In genomic region chr21:16502273-16502672, GRCh38 we compare ENCODE assay signal across 25 cellular contexts.
"Had no signal": no experiment of that assay in that cellular context is flagged by ENCODE, and none has a peak within 500 bp of the region (broad histone marks: within the 10 kb centered on the region; RNA-seq: fewer than 3 reads in every experiment).

No MANE protein-coding gene starts in this region.

- H3K27ac Mint-ChIP-seq: activated CD4-positive, alpha-beta memory T cell treated with anti-CD3 and anti-CD28 coated beads for 36 hours; activated CD4-positive, alpha-beta T cell treated with anti-CD3 and anti-CD28 coated beads, Interleukin-2, amount 10 ng/mL, durations not matched to agents 7 days and 5 days; activated naive CD4-positive, alpha-beta T cell treated with anti-CD3 and anti-CD28 coated beads, Interleukin-2, amount 10 ng/mL, durations not matched to agents 7 days and 5 days; activated naive CD8-positive, alpha-beta T cell treated with anti-CD3 and anti-CD28 coated beads for 36 hours; activated T-helper 17 cell treated with anti-CD3 and anti-CD28 coated beads, Interleukin-2, amount 50 U/mL, for 72 hours; T-helper 17 cell had no signal

- DNase-seq: activated CD4-positive, alpha-beta memory T cell treated with anti-CD3 and anti-CD28 coated beads for 36 hours; activated CD4-positive, alpha-beta T cell treated with anti-CD3 and anti-CD28 coated beads, Interleukin-2, amount 10 ng/mL, durations not matched to agents 7 days and 5 days; activated CD4-positive, CD25-positive, alpha-beta regulatory T cell; activated CD8-positive, alpha-beta memory T cell treated with anti-CD3 and anti-CD28 coated beads for 24 hours; activated gamma-delta T cell; activated naive CD4-positive, alpha-beta T cell treated with anti-CD3 and anti-CD28 coated beads, Interleukin-2, amount 10 ng/mL, durations not matched to agents 7 days and 5 days; activated naive CD8-positive, alpha-beta T cell treated with anti-CD3 and anti-CD28 coated beads for 36 hours; activated T-cell treated with anti-CD3 and anti-CD28 coated beads for 4 hours; activated T-cell treated with anti-CD3 and anti-CD28 coated beads, Interleukin-2, amount 50 U/mL, for 48 hours; cerebellar nuclear complex; KG1; NCI-H1105 treated with DMSO at 0.1 percent for 48 hours; NCI-H1436 treated with DMSO at 0.1 percent for 48 hours; NCI-H187; NCI-H2081; NCI-H510A treated with DMSO at 0.1 percent for 48 hours; OCI-M1; Peyer's patch; SHP77 treated with DMSO at 0.1 percent for 48 hours; T-helper 17 cell; T-helper 9 cell had no signal

- H3K4me1 Mint-ChIP-seq: activated CD4-positive, alpha-beta T cell treated with anti-CD3 and anti-CD28 coated beads, Interleukin-2, amount 10 ng/mL, durations not matched to agents 7 days and 5 days; activated naive CD4-positive, alpha-beta T cell treated with anti-CD3 and anti-CD28 coated beads, Interleukin-2, amount 10 ng/mL, durations not matched to agents 7 days and 5 days; activated naive CD8-positive, alpha-beta T cell treated with anti-CD3 and anti-CD28 coated beads for 36 hours; activated T-helper 17 cell treated with anti-CD3 and anti-CD28 coated beads, Interleukin-2, amount 50 U/mL, for 72 hours; T-helper 17 cell had no signal

- FAIRE-seq: colon, TTC549 had no signal

- H3K27me3 ChIP-seq: Peyer's patch had no signal

- H3K36me3 Mint-ChIP-seq: activated CD4-positive, alpha-beta memory T cell treated with anti-CD3 and anti-CD28 coated beads for 36 hours; activated naive CD4-positive, alpha-beta T cell treated with anti-CD3 and anti-CD28 coated beads, Interleukin-2, amount 10 ng/mL, durations not matched to agents 7 days and 5 days; activated naive CD8-positive, alpha-beta T cell treated with anti-CD3 and anti-CD28 coated beads for 36 hours had no signal

- ATAC-seq: activated T-helper 17 cell treated with anti-CD3 and anti-CD28 coated beads, Interleukin-2, amount 50 U/mL, for 72 hours; T-helper 17 cell had no signal

- H3K4me3 Mint-ChIP-seq: activated CD4-positive, alpha-beta memory T cell treated with anti-CD3 and anti-CD28 coated beads for 36 hours; activated CD4-positive, alpha-beta T cell treated with anti-CD3 and anti-CD28 coated beads, Interleukin-2, amount 10 ng/mL, durations not matched to agents 7 days and 5 days; activated naive CD4-positive, alpha-beta T cell treated with anti-CD3 and anti-CD28 coated beads, Interleukin-2, amount 10 ng/mL, durations not matched to agents 7 days and 5 days; activated naive CD8-positive, alpha-beta T cell treated with anti-CD3 and anti-CD28 coated beads for 36 hours; activated T-helper 17 cell treated with anti-CD3 and anti-CD28 coated beads, Interleukin-2, amount 50 U/mL, for 72 hours; T-helper 17 cell had no signal

- H3K4me1 ChIP-seq: Peyer's patch had no signal

- H3K4me3 ChIP-seq: Peyer's patch had no signal

- H3K27ac ChIP-seq: Peyer's patch, VCaP had no signal

- H3K27me3 Mint-ChIP-seq: activated CD4-positive, alpha-beta memory T cell treated with anti-CD3 and anti-CD28 coated beads for 36 hours; activated CD4-positive, alpha-beta T cell treated with anti-CD3 and anti-CD28 coated beads, Interleukin-2, amount 10 ng/mL, durations not matched to agents 7 days and 5 days; activated naive CD4-positive, alpha-beta T cell treated with anti-CD3 and anti-CD28 coated beads, Interleukin-2, amount 10 ng/mL, durations not matched to agents 7 days and 5 days; activated naive CD8-positive, alpha-beta T cell treated with anti-CD3 and anti-CD28 coated beads for 36 hours; activated T-helper 17 cell treated with anti-CD3 and anti-CD28 coated beads, Interleukin-2, amount 50 U/mL, for 72 hours; T-helper 17 cell had no signal

- H3K36me3 ChIP-seq: Peyer's patch had no signal

- H3K9me3 Mint-ChIP-seq: activated CD4-positive, alpha-beta T cell treated with anti-CD3 and anti-CD28 coated beads, Interleukin-2, amount 10 ng/mL, durations not matched to agents 7 days and 5 days; activated naive CD8-positive, alpha-beta T cell treated with anti-CD3 and anti-CD28 coated beads for 36 hours had no signal
